ENCODE assay signal across 23 cellular contexts in genomic region chr6:22333802-22334201, GRCh38. TPM values are rescaled to one million over a fixed set of nuclear protein-coding genes. Genes with fewer than 3 reads are reported as not detected.
"Had no signal": no experiment of that assay in that cellular context is flagged by ENCODE, and none has a peak within 500 bp of the region (broad histone marks: within the 10 kb centered on the region; RNA-seq: fewer than 3 reads in every experiment).

No MANE protein-coding gene starts in this region.

- FAIRE-seq: urothelium cell line had no signal

- H3K4me3 Mint-ChIP-seq: activated B cell treated with CpG ODN at 0.5 μM for 24 hours; activated CD4-positive, alpha-beta memory T cell treated with anti-CD3 and anti-CD28 coated beads for 36 hours; activated naive CD4-positive, alpha-beta T cell treated with anti-CD3 and anti-CD28 coated beads, Interleukin-2, amount 10 ng/mL, durations not matched to agents 7 days and 5 days; activated naive CD8-positive, alpha-beta T cell treated with anti-CD3 and anti-CD28 coated beads, Interleukin-2, amount 50 U/mL, for 24 hours; activated T-helper 17 cell treated with anti-CD3 and anti-CD28 coated beads, Interleukin-2, amount 50 U/mL, for 72 hours; dendritic cell treated with granulocyte-macrophage colony-stimulating factor and Interleukin-4, amounts not matched to agents 40 ng/mL and 50 ng/mL, for 4 days; memory B cell; naive B cell; neural crest cell; T-helper 2 cell treated with Interferon-gamma antibody and Interleukin-4, amounts not matched to agents 5 μg/mL and 100 μg/mL, for 36 hours had no signal

- H3K4me1 Mint-ChIP-seq: activated naive CD4-positive, alpha-beta T cell treated with anti-CD3 and anti-CD28 coated beads, Interleukin-2, amount 10 ng/mL, durations not matched to agents 7 days and 5 days; activated naive CD8-positive, alpha-beta T cell treated with anti-CD3 and anti-CD28 coated beads, Interleukin-2, amount 50 U/mL, for 24 hours; activated T-helper 17 cell treated with anti-CD3 and anti-CD28 coated beads, Interleukin-2, amount 50 U/mL, for 72 hours; memory B cell; naive B cell; neural crest cell had no signal

- H3K27ac ChIP-seq: esophagus muscularis mucosa, prostate gland, right atrium auricular region, tibial nerve had no signal

- H3K36me3 Mint-ChIP-seq: activated CD4-positive, alpha-beta memory T cell treated with anti-CD3 and anti-CD28 coated beads for 36 hours; activated naive CD4-positive, alpha-beta T cell treated with anti-CD3 and anti-CD28 coated beads, Interleukin-2, amount 10 ng/mL, durations not matched to agents 7 days and 5 days; memory B cell; naive B cell had no signal

- H3K4me1 ChIP-seq: esophagus muscularis mucosa, prostate gland, right atrium auricular region, tibial nerve had no signal

- ATAC-seq: activated naive CD8-positive, alpha-beta T cell treated with anti-CD3 and anti-CD28 coated beads, Interleukin-2, amount 50 U/mL, for 24 hours; activated T-helper 17 cell treated with anti-CD3 and anti-CD28 coated beads, Interleukin-2, amount 50 U/mL, for 72 hours; mucosa of descending colon; stimulated activated naive CD8-positive, alpha-beta T cell treated with anti-CD3 and anti-CD28 coated beads, Interleukin-15, Interleukin-2, amounts not matched to agents 100 U/mL and 50 U/mL, for 24 hours had no signal

- H3K27ac Mint-ChIP-seq: activated B cell treated with CpG ODN at 0.5 μM for 24 hours; activated CD4-positive, alpha-beta memory T cell treated with anti-CD3 and anti-CD28 coated beads for 36 hours; activated naive CD4-positive, alpha-beta T cell treated with anti-CD3 and anti-CD28 coated beads, Interleukin-2, amount 10 ng/mL, durations not matched to agents 7 days and 5 days; activated naive CD8-positive, alpha-beta T cell treated with anti-CD3 and anti-CD28 coated beads, Interleukin-2, amount 50 U/mL, for 24 hours; activated T-helper 17 cell treated with anti-CD3 and anti-CD28 coated beads, Interleukin-2, amount 50 U/mL, for 72 hours; dendritic cell treated with granulocyte-macrophage colony-stimulating factor and Interleukin-4, amounts not matched to agents 40 ng/mL and 50 ng/mL, for 4 days; memory B cell; naive B cell; T-helper 2 cell treated with Interferon-gamma antibody and Interleukin-4, amounts not matched to agents 5 μg/mL and 100 μg/mL, for 36 hours had no signal

- H3K27me3 Mint-ChIP-seq: activated B cell treated with CpG ODN at 0.5 μM for 24 hours; activated CD4-positive, alpha-beta memory T cell treated with anti-CD3 and anti-CD28 coated beads for 36 hours; activated naive CD4-positive, alpha-beta T cell treated with anti-CD3 and anti-CD28 coated beads, Interleukin-2, amount 10 ng/mL, durations not matched to agents 7 days and 5 days; activated naive CD8-positive, alpha-beta T cell treated with anti-CD3 and anti-CD28 coated beads, Interleukin-2, amount 50 U/mL, for 24 hours; activated T-helper 17 cell treated with anti-CD3 and anti-CD28 coated beads, Interleukin-2, amount 50 U/mL, for 72 hours; dendritic cell treated with granulocyte-macrophage colony-stimulating factor and Interleukin-4, amounts not matched to agents 40 ng/mL and 50 ng/mL, for 4 days; memory B cell; naive B cell had no signal

- H3K9me3 ChIP-seq: esophagus muscularis mucosa, mucosa of descending colon, prostate gland, right atrium auricular region, tibial nerve had no signal

- H3K36me3 ChIP-seq: esophagus muscularis mucosa, prostate gland, right atrium auricular region, tibial nerve had no signal

- H3K9me3 Mint-ChIP-seq: activated B cell treated with CpG ODN at 0.5 μM for 24 hours; activated naive CD8-positive, alpha-beta T cell treated with anti-CD3 and anti-CD28 coated beads, Interleukin-2, amount 50 U/mL, for 24 hours; dendritic cell treated with granulocyte-macrophage colony-stimulating factor and Interleukin-4, amounts not matched to agents 40 ng/mL and 50 ng/mL, for 4 days; T-helper 2 cell treated with Interferon-gamma antibody and Interleukin-4, amounts not matched to agents 5 μg/mL and 100 μg/mL, for 36 hours had no signal

- DNase-seq: activated B cell treated with CpG ODN at 0.5 μM for 24 hours; activated CD4-positive, alpha-beta memory T cell treated with anti-CD3 and anti-CD28 coated beads for 36 hours; activated CD4-positive, alpha-beta T cell treated with anti-CD3 and anti-CD28 coated beads for 4 hours; activated naive CD4-positive, alpha-beta T cell treated with anti-CD3 and anti-CD28 coated beads, Interleukin-2, amount 10 ng/mL, durations not matched to agents 7 days and 5 days; activated naive CD8-positive, alpha-beta T cell treated with anti-CD3 and anti-CD28 coated beads, Interleukin-2, amount 50 U/mL, for 24 hours; activated T-cell treated with anti-CD3 and anti-CD28 coated beads for 4 hours; effector CD8-positive, alpha-beta T cell; mucosa of descending colon; naive B cell; stimulated activated naive CD8-positive, alpha-beta T cell treated with anti-CD3 and anti-CD28 coated beads, Interleukin-15, Interleukin-2, amounts not matched to agents 100 U/mL and 50 U/mL, for 24 hours; substantia nigra had no signal

- H3K27me3 ChIP-seq: esophagus muscularis mucosa, right atrium auricular region, tibial nerve had no signal

- H3K4me3 ChIP-seq: esophagus muscularis mucosa, mucosa of descending colon, prostate gland, right atrium auricular region, tibial nerve had no signal

RNA-seq across cellular contexts. Expression of gene PRL, which starts 37.0 kb away (rescaled TPM):
- total RNA-seq: activated B cell treated with CpG ODN at 0.5 μM for 24 hours; activated CD4-positive, alpha-beta memory T cell treated with anti-CD3 and anti-CD28 coated beads for 36 hours; activated T-helper 17 cell treated with anti-CD3 and anti-CD28 coated beads, Interleukin-2, amount 50 U/mL, for 72 hours; liver; mucosa of descending colon; neural crest cell; osteoblast; prostate gland; right atrium auricular region; tibial nerve had no signal
- polyA plus RNA-seq: liver had no signal
